In genomic region chr6:84522135-84522535, GRCh38 we compare ENCODE assay signal across 1 cellular context.
TF ChIP-seq lines count a peak whose summit lies in the region.

No MANE protein-coding gene starts in this region.

TF ChIP-seq in IMR-90, 13 proteins besides CTCF, POLR2A, EP300 and RAD21 (continued from another document):
- peak; percentile 21; the same call in 1 of the 2 replicates for TF ChIP-seq FOS (IDR thresholded peaks at IDR 0.05; ENCODE audit: low read depth, low read length)
- no peak for TF ChIP-seq CHD1 (IDR thresholded peaks at IDR 0.05; ENCODE audit: low read depth, low read length)
